ENCODE assay signal across 9 cellular contexts in genomic region chrX:110412971-110413726, GRCh38. TPM values are rescaled to one million over a fixed set of nuclear protein-coding genes. Genes with fewer than 3 reads are reported as not detected.
DNase-seq lines count a peak whose midpoint lies in the region; ATAC-seq, FAIRE-seq and TF ChIP-seq lines count a peak whose summit lies in the region.
"Had no signal": no experiment of that assay in that cellular context is flagged by ENCODE, and none has a peak within 500 bp of the region (broad histone marks: within the 10 kb centered on the region; RNA-seq: fewer than 3 reads in every experiment).

No MANE protein-coding gene starts in this region.

- peaks cover 5% of the 10 kb centered on the region for H3K4me1 Mint-ChIP-seq in activated T-helper 17 cell treated with anti-CD3 and anti-CD28 coated beads, Interleukin-2, amount 50 U/mL, for 72 hours
- H3K4me1 Mint-ChIP-seq: activated naive CD4-positive, alpha-beta T cell treated with anti-CD3 and anti-CD28 coated beads, Interleukin-2, amount 50 U/mL, for 24 hours had no signal

- no peak overlapping the region for H3K4me3 Mint-ChIP-seq in activated T-helper 17 cell treated with anti-CD3 and anti-CD28 coated beads, Interleukin-2, amount 50 U/mL, for 72 hours
- H3K4me3 Mint-ChIP-seq: activated naive CD4-positive, alpha-beta T cell treated with anti-CD3 and anti-CD28 coated beads, Interleukin-2, amount 50 U/mL, for 24 hours had no signal

- DNase-seq in D721Med (ENCODE audit: insufficient read length, low spot score) (peak; percentile 37), KG1 (lab: John Stamatoyannopoulos, UW) (peak; percentile 36), RKO (ENCODE audit: low spot score) (peak; percentile 63), foreskin keratinocyte (no peak), omental fat pad (ENCODE audit: low spot score) (peak; percentile 51), thoracic aorta (ENCODE audit: low spot score) (peak; percentile 8)

- ATAC-seq in GM21447 (IDR thresholded peaks at IDR 0.05; ENCODE audit: unreplicated experiment) (peak; percentile 52), foreskin keratinocyte (peak; percentile 81), omental fat pad (ENCODE audit: low FRiP score) (peak; percentile 78), thoracic aorta (ENCODE audit: insufficient number of reproducible peaks, low FRiP score, low read depth) (no peak)
- ATAC-seq in activated T-helper 17 cell treated with anti-CD3 and anti-CD28 coated beads, Interleukin-2, amount 50 U/mL, for 72 hours (replicated peaks) = peak; percentile 90

- no peaks in the 10 kb centered on the region for H3K36me3 Mint-ChIP-seq in activated T-helper 17 cell treated with anti-CD3 and anti-CD28 coated beads, Interleukin-2, amount 50 U/mL, for 72 hours (ENCODE audit: low read depth)
- H3K36me3 Mint-ChIP-seq: activated naive CD4-positive, alpha-beta T cell treated with anti-CD3 and anti-CD28 coated beads, Interleukin-2, amount 50 U/mL, for 24 hours had no signal

- no peaks in the 10 kb centered on the region for H3K36me3 ChIP-seq in thoracic aorta

- H3K27ac Mint-ChIP-seq in activated T-helper 17 cell treated with anti-CD3 and anti-CD28 coated beads, Interleukin-2, amount 50 U/mL, for 72 hours = no peak overlapping the region
- H3K27ac Mint-ChIP-seq: activated naive CD4-positive, alpha-beta T cell treated with anti-CD3 and anti-CD28 coated beads, Interleukin-2, amount 50 U/mL, for 24 hours had no signal

- H3K9me3 ChIP-seq in thoracic aorta = no peaks in the 10 kb centered on the region

- H3K4me1 ChIP-seq in foreskin keratinocyte = peaks cover 5% of the 10 kb centered on the region
- H3K4me1 ChIP-seq in thoracic aorta (ENCODE audit: control insufficient read depth in 1 of 2, low read depth in 2 of 2) = peaks cover 4 to 22% of the 10 kb centered on the region in 2 donors

- no peaks in the 10 kb centered on the region for H3K27me3 ChIP-seq in foreskin keratinocyte
- no peaks in the 10 kb centered on the region for H3K27me3 ChIP-seq in thoracic aorta (replicated peaks; ENCODE audit: insufficient read depth)

- no peak overlapping the region for H3K27ac ChIP-seq in foreskin keratinocyte
- peak overlapping the region in 1 of 2 donors; percentile 78 for H3K27ac ChIP-seq in thoracic aorta

- H3K27me3 Mint-ChIP-seq in activated T-helper 17 cell treated with anti-CD3 and anti-CD28 coated beads, Interleukin-2, amount 50 U/mL, for 72 hours = no peaks in the 10 kb centered on the region

- no peaks in the 10 kb centered on the region for H3K9me3 Mint-ChIP-seq in activated T-helper 17 cell treated with anti-CD3 and anti-CD28 coated beads, Interleukin-2, amount 50 U/mL, for 72 hours
- H3K9me3 Mint-ChIP-seq: activated naive CD4-positive, alpha-beta T cell treated with anti-CD3 and anti-CD28 coated beads, Interleukin-2, amount 50 U/mL, for 24 hours had no signal

- no peak for FAIRE-seq in D721Med (lab: Jason Lieb, UNC)

- peak; percentile 63 for TF ChIP-seq CTCF in D721Med (IDR thresholded peaks at IDR 0.05; ENCODE audit: insufficient read depth, missing control alignments)
- TF ChIP-seq CTCF in foreskin keratinocyte (conservative IDR thresholded peaks at IDR 0.05) = peak; percentile 78
- peak in 1 of 3 donors; percentile 28 for TF ChIP-seq CTCF in omental fat pad (IDR thresholded peaks at IDR 0.05)
- peak; percentile 72 for TF ChIP-seq CTCF in thoracic aorta (IDR thresholded peaks at IDR 0.05)

- H3K4me3 ChIP-seq in thoracic aorta = no peak overlapping the region

RNA-seq across cellular contexts. Expression of gene RTL9, which starts 54.5 kb away (rescaled TPM):
- total RNA-seq in activated T-helper 17 cell treated with anti-CD3 and anti-CD28 coated beads, Interleukin-2, amount 50 U/mL, for 72 hours = not detected
- 0.07 and 0.11 TPM in 2 replicates for total RNA-seq in foreskin keratinocyte
- polyA plus RNA-seq in foreskin keratinocyte = 0.03 TPM in 2 replicates
- under 1 TPM; 0.12 to 0.46 (median 0.20) TPM for total RNA-seq in omental fat pad
- total RNA-seq in thoracic aorta = under 1 TPM; 0.07 to 0.27 TPM

Comparison
In these comparisons a context has a peak if more than half of its experiments do, and no peak if none do; other contexts are left out.
1. DNase-seq: peak in D721Med (single experiment), KG1 (single experiment), RKO (single experiment), omental fat pad (single experiment) and thoracic aorta (single experiment); none in foreskin keratinocyte (0 of 2).